8 cellular contexts compared by ENCODE assay signal in genomic region chr1:116724765-116725375, GRCh38. TPM values are rescaled to one million over a fixed set of nuclear protein-coding genes. Genes with fewer than 3 reads are reported as not detected.
DNase-seq lines count a peak whose midpoint lies in the region; ATAC-seq and TF ChIP-seq lines count a peak whose summit lies in the region.

No MANE protein-coding gene starts in this region.

- H3K9me3 ChIP-seq in PC-9 (ENCODE audit: insufficient read depth, low read depth) (no peaks in the 10 kb centered on the region), psoas muscle (no peaks in the 10 kb centered on the region)

- no peak overlapping the region for H3K4me2 ChIP-seq in PC-9

- peak; percentile 87 for DNase-seq in DMS 273 (lab: John Stamatoyannopoulos, UW; ENCODE audit: unreplicated experiment)
- DNase-seq in KBM-7, result peak; percentile 47
- DNase-seq in PC-9, result peak; percentile 67 to 76
- DNase-seq in activated T-cell treated with anti-CD3 and anti-CD28 coated beads, Interleukin-2, amount 50 U/mL, for 48 hours, result peak; percentile 82 to 87
- peak in 1 of 2 donors; percentile 51 for DNase-seq in foreskin keratinocyte
- peak in 1 of 2 donors; percentile 30 for DNase-seq in psoas muscle

- H3F3A ChIP-seq in PC-9 (ENCODE audit: insufficient read depth, low read depth), result no peaks in the 10 kb centered on the region

- no peak overlapping the region for H3K4me3 ChIP-seq in PC-9
- no peak overlapping the region for H3K4me3 ChIP-seq in psoas muscle

- ATAC-seq in foreskin keratinocyte (no peak), psoas muscle (no peak), HG03175 (IDR thresholded peaks at IDR 0.05; ENCODE audit: unreplicated experiment) (no peak), GM19395 (IDR thresholded peaks at IDR 0.05; ENCODE audit: unreplicated experiment) (no peak)

- BruUV-seq in PC-9 (replicated peaks; lab: Mats Ljungman, UMichigan), result no TSS peak

- H3K4me1 ChIP-seq in PC-9 (replicated peaks; ENCODE audit: insufficient read depth) (no peaks in the 10 kb centered on the region), foreskin keratinocyte (peaks cover 25% of the 10 kb centered on the region), psoas muscle (no peaks in the 10 kb centered on the region)

- intact Hi-C loops in PC-9 (cut with micrococcal nuclease; ENCODE audit: unreplicated experiment), result no loop called here
- intact Hi-C loops in psoas muscle (cut with DNase I), result loop anchor here in 1 of 2 donors (10.0 kb wide), 1 partner anchor 560 kb away; no protein-coding TSS in a partner anchor

- no peak overlapping the region for H3K27ac ChIP-seq in PC-9
- no peak overlapping the region for H3K27ac ChIP-seq in foreskin keratinocyte
- no peak overlapping the region for H3K27ac ChIP-seq in psoas muscle

- no peaks in the 10 kb centered on the region for H3K27me3 ChIP-seq in PC-9 (ENCODE audit: insufficient read depth, low read depth)
- H3K27me3 ChIP-seq in foreskin keratinocyte, result no peaks in the 10 kb centered on the region
- no peaks in the 10 kb centered on the region for H3K27me3 ChIP-seq in psoas muscle (ENCODE audit: insufficient read depth in 3 of 3, low read length in 2 of 3)

- peak; percentile 96 for TF ChIP-seq CTCF in PC-9 (conservative IDR thresholded peaks at IDR 0.05)
- peak; percentile 85 for TF ChIP-seq CTCF in foreskin keratinocyte (conservative IDR thresholded peaks at IDR 0.05)
- peak; percentile 57 for TF ChIP-seq CTCF in psoas muscle (IDR thresholded peaks at IDR 0.05)

- H3K79me2 ChIP-seq in PC-9 (ENCODE audit: low read depth), result no peaks in the 10 kb centered on the region

- no peak overlapping the region for H2AFZ ChIP-seq in PC-9

- H4K20me1 ChIP-seq in PC-9 (ENCODE audit: insufficient read depth), result no peaks in the 10 kb centered on the region

- H3K36me3 ChIP-seq in PC-9 (ENCODE audit: low read depth) (no peaks in the 10 kb centered on the region), psoas muscle (ENCODE audit: insufficient read depth in 1 of 2, low read depth in 1 of 2) (no peaks in the 10 kb centered on the region)

- 50 to 58% (median 57%) methylated on average over 7 of the region's 7 CpGs for WGBS in psoas muscle, 3 donors

- CTCF ChIA-PET in PC-9 (lab: Charles Lee), result interaction anchor here (0.7 to 1.2 kb wide), 4 partner anchors 125 to 258 kb away, joined by 3 to 6 read pairs (median 4); no protein-coding TSS in a partner anchor

- POLR2A ChIA-PET in PC-9 (lab: Charles Lee; ENCODE audit: unreplicated experiment), result no interaction called here

- in situ Hi-C loops in KBM-7 (cut with MboI; ENCODE audit: low pct_unique_long_range_greater_than_20kb, low sequenced_read_pairs), result loop anchor here (25.0 kb wide), 1 partner anchor 312 kb away; no protein-coding TSS in a partner anchor

- H3K9me2 ChIP-seq in PC-9 (ENCODE audit: insufficient read depth), result no peaks in the 10 kb centered on the region

RNA-seq across cellular contexts. Expression of gene CD2, which starts 29.4 kb away (rescaled TPM):
- total RNA-seq in PC-9 (2021), result not detected in 2 replicates
- total RNA-seq in foreskin keratinocyte, result not detected in 2 replicates
- not detected in 2 replicates for polyA plus RNA-seq in foreskin keratinocyte
- under 1 TPM; 0.42 to 0.62 (median 0.53) TPM for total RNA-seq in psoas muscle
- under 1 TPM; 0.21 to 0.35 (median 0.21) TPM for polyA plus RNA-seq in psoas muscle

RNA-seq across cellular contexts. Expression of gene IGSF3, which starts 57.3 kb away (rescaled TPM):
- total RNA-seq in PC-9 (2021) (27.8 and 30.1 TPM in 2 replicates), foreskin keratinocyte (30.3 and 31.3 TPM in 2 replicates), psoas muscle (1 to 10 TPM in 1 of 4 donors, under 1 TPM in 3; 0.40 to 1.2 (median 0.64) TPM)
- polyA plus RNA-seq in foreskin keratinocyte (7.6 and 9.5 TPM in 2 replicates), psoas muscle (under 1 TPM; 0.34 to 0.52 (median 0.49) TPM)

Comparison
In these comparisons a context has a peak if more than half of its experiments do, and no peak if none do; other contexts are left out.
1. RNA of gene IGSF3, which starts 57.3 kb away (total RNA-seq): 30.3 to 31.3 TPM in foreskin keratinocyte and 27.8 to 30.1 TPM in PC-9; 0.40 to 1.2 TPM in psoas muscle; every median in the first group is over 10 times any median in the second.
2. Peak in every context shown above with its lines, with median percentiles within 50 percentile points of each other: CTCF ChIP-seq.